ENCODE assay signal across 8 cellular contexts in the genomic region with DNA sequence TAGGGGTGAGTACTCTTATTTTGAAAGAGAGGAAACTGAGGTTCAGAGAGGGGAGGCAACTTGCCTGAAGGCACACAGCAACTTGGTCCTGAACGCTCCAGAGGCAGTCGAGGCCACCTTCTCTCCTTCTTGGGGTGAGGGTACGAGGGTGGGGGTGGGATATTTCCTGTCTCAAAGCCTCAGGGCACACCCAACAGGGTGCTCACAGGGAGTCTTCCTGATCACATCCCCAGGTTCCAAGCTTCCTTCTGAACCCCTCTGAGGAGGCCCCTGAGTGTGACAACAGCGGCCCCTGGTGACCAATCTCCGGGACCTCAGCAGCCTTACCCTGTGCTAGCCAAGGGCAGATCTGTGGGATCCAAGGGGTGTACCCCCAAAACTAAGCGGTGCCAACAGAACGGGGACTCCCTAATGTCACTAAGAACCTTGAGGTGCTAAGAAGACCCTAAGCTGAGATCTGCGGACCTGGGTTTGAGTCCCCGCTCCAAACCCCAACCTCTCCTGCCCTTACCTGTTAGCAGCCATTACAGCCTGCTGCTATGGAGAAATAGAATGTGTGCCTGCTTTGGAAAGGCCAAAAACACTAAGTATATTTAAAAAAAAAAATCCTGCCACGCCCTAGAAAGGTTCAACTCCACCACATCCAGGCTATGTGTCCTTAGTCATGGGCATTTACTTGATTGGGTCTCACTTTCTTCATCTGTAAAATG. TPM values are rescaled to one million over a fixed set of nuclear protein-coding genes. Genes with fewer than 3 reads are reported as not detected.
A peak's percentile ranks its signal among the peaks of the same experiment; 100 is the strongest.
DNase-seq lines count a peak whose midpoint lies in the region.

No MANE protein-coding gene starts in this region.

- no peaks in the 10 kb centered on the region for H4K20me1 ChIP-seq in GM23248 (ENCODE audit: insufficient read depth)

- intact Hi-C loops in activated CD4-positive, alpha-beta memory T cell treated with anti-CD3 and anti-CD28 coated beads for 36 hours (cut with micrococcal nuclease): loop anchor here (1.0 kb wide), 3 partner anchors 178 to 347 kb away; no protein-coding TSS in a partner anchor

- no peak overlapping the region for H3K4ac ChIP-seq in mesenchymal stem cell (ENCODE audit: low read depth in 1 of 2, low read length in 2 of 2)

- H3K18ac ChIP-seq in mesenchymal stem cell (ENCODE audit: low read depth in 1 of 2, low read length in 2 of 2): no peak overlapping the region

- H2BK12ac ChIP-seq in mesenchymal stem cell (ENCODE audit: low read length in 2 of 2): no peak overlapping the region

- WGBS in GM23248 (ENCODE audit: low coverage in 1 of 2, low lambda C conversion rate in 2 of 2, missing lambda C conversion rate in 2 of 2), 2 experiments: 17 to 24% methylated on average over 9 to 10 of the region's 10 CpGs
- WGBS in mesenchymal stem cell: 6% methylated on average over 7 of the region's 10 CpGs

- H3K79me1 ChIP-seq in mesenchymal stem cell (replicated peaks; ENCODE audit: low read length, poor library complexity, severe bottlenecking): no peaks in the 10 kb centered on the region

- no peak overlapping the region for H4K91ac ChIP-seq in mesenchymal stem cell (ENCODE audit: low read length)

- peaks cover 2% of the 10 kb centered on the region for H3K27me3 Mint-ChIP-seq in activated CD4-positive, alpha-beta memory T cell treated with anti-CD3 and anti-CD28 coated beads for 36 hours

- H3K4me3 ChIP-seq in GM23248 (no peak overlapping the region), mesenchymal stem cell (ENCODE audit: insufficient read depth in 1 of 2, low read depth in 1 of 2, low read length in 2 of 2) (no peak overlapping the region)

- POLR2A ChIA-PET in activated CD4-positive, alpha-beta memory T cell treated with anti-CD3 and anti-CD28 coated beads for 36 hours (lab: Charles Lee): no interaction called here

- H3K14ac ChIP-seq in mesenchymal stem cell (ENCODE audit: low read length in 2 of 2): no peak overlapping the region

- no peak overlapping the region for H3K27ac Mint-ChIP-seq in activated CD4-positive, alpha-beta memory T cell treated with anti-CD3 and anti-CD28 coated beads for 36 hours

- no peak overlapping the region for H4K8ac ChIP-seq in mesenchymal stem cell (ENCODE audit: low read length)

- no peaks in the 10 kb centered on the region for H3K27me3 ChIP-seq in GM23248 (replicated peaks; ENCODE audit: insufficient read depth)
- peaks cover 19 to 33% of the 10 kb centered on the region in 2 experiments for H3K27me3 ChIP-seq in mesenchymal stem cell (ENCODE audit: control insufficient read depth in 1 of 2, insufficient read depth in 1 of 2, low read length in 2 of 2)

- H3K4me1 ChIP-seq in GM23248 (ENCODE audit: insufficient read depth): no peaks in the 10 kb centered on the region
- H3K4me1 ChIP-seq in mesenchymal stem cell (ENCODE audit: control insufficient read depth, insufficient read depth, low read depth, low read length): no peaks in the 10 kb centered on the region

- H3K4me1 Mint-ChIP-seq in activated CD4-positive, alpha-beta memory T cell treated with anti-CD3 and anti-CD28 coated beads for 36 hours (ENCODE audit: low read depth): peaks cover 6% of the 10 kb centered on the region

- in situ Hi-C loops in GM23248 (cut with MboI): loop anchor here (10.0 kb wide), 2 partner anchors 171 to 261 kb away; no protein-coding TSS in a partner anchor

- H3K23ac ChIP-seq in mesenchymal stem cell (ENCODE audit: low read length in 2 of 2): no peak overlapping the region

- H3K4me3 Mint-ChIP-seq in activated CD4-positive, alpha-beta memory T cell treated with anti-CD3 and anti-CD28 coated beads for 36 hours: no peak overlapping the region

- H3K36me3 ChIP-seq in GM23248 (ENCODE audit: low read depth) (no peaks in the 10 kb centered on the region), mesenchymal stem cell (ENCODE audit: control insufficient read depth in 1 of 2, insufficient read depth in 2 of 2, low read depth in 1 of 2, low read length in 2 of 2) (no peaks in the 10 kb centered on the region)

- H2AFZ ChIP-seq in GM23248: no peak overlapping the region
- H2AFZ ChIP-seq in mesenchymal stem cell (ENCODE audit: low read depth, low read length): no peak overlapping the region

- H3K27ac ChIP-seq in GM23248 (no peak overlapping the region), mesenchymal stem cell (ENCODE audit: low read length, poor library complexity, severe bottlenecking) (no peak overlapping the region)

- CTCF ChIA-PET in activated CD4-positive, alpha-beta memory T cell treated with anti-CD3 and anti-CD28 coated beads for 36 hours (lab: Charles Lee): interaction anchor here (0.6 to 8.9 kb wide), 17 partner anchors 12 to 788 kb away, joined by 3 to 100 read pairs (median 4); no protein-coding TSS in a partner anchor

- H2BK5ac ChIP-seq in mesenchymal stem cell (ENCODE audit: low read depth, low read length, poor library complexity, severe bottlenecking): no peak overlapping the region

- peak; percentile 88 for DNase-seq in AG20443 (ENCODE audit: low spot score)
- peak; percentile 77 for DNase-seq in GM23248
- DNase-seq in NCI-H524 treated with DMSO at 0.1 percent for 48 hours (lab: John Stamatoyannopoulos, UW): peak; percentile 3
- peak; percentile 80 for DNase-seq in activated CD4-positive, alpha-beta memory T cell treated with anti-CD3 and anti-CD28 coated beads for 36 hours
- DNase-seq in effector CD8-positive, alpha-beta T cell (lab: John Stamatoyannopoulos, UW): peak; percentile 60
- peak; percentile 69 for DNase-seq in mesenchymal stem cell
- DNase-seq in stimulated activated CD8-positive, alpha-beta memory T cell treated with anti-CD3 and anti-CD28 coated beads, Interleukin-15, amount 100 ng/mL, for 24 hours (ENCODE audit: low read depth): peak; percentile 59
- no peak for DNase-seq in amniotic stem cell (lab: John Stamatoyannopoulos, UW)

- H3K9me3 ChIP-seq in GM23248 (ENCODE audit: low read depth): no peaks in the 10 kb centered on the region
- peaks cover 14% of the 10 kb centered on the region for H3K9me3 ChIP-seq in mesenchymal stem cell (ENCODE audit: control insufficient read depth, low read length)

- no peak overlapping the region for H2AK5ac ChIP-seq in mesenchymal stem cell (ENCODE audit: low read length, severe bottlenecking)

- no peaks in the 10 kb centered on the region for H3K9me3 Mint-ChIP-seq in activated CD4-positive, alpha-beta memory T cell treated with anti-CD3 and anti-CD28 coated beads for 36 hours

- H3K9ac ChIP-seq in GM23248: no peak overlapping the region
- no peak overlapping the region for H3K9ac ChIP-seq in mesenchymal stem cell (ENCODE audit: low read length)

- no peaks in the 10 kb centered on the region for H3K79me2 ChIP-seq in GM23248 (ENCODE audit: insufficient read depth)

- no peaks in the 10 kb centered on the region for H3K9me2 ChIP-seq in GM23248 (ENCODE audit: insufficient read depth)

- no peaks in the 10 kb centered on the region for H3K36me3 Mint-ChIP-seq in activated CD4-positive, alpha-beta memory T cell treated with anti-CD3 and anti-CD28 coated beads for 36 hours

- no peak overlapping the region for H3K4me2 ChIP-seq in GM23248 (ENCODE audit: unreplicated experiment)
- no peak overlapping the region for H3K4me2 ChIP-seq in mesenchymal stem cell (ENCODE audit: low read length, poor library complexity, severe bottlenecking)

- H3F3A ChIP-seq in GM23248 (ENCODE audit: insufficient read depth): no peaks in the 10 kb centered on the region

- H2BK120ac ChIP-seq in mesenchymal stem cell (ENCODE audit: low read depth, low read length): no peak overlapping the region

- H2BK15ac ChIP-seq in mesenchymal stem cell (ENCODE audit: low read depth, poor library complexity, severe bottlenecking): no peak overlapping the region

RNA-seq across cellular contexts. Expression of a gene that starts 57.9 kb away (rescaled TPM):
- total RNA-seq in GM23248 (2014; rRNA removed; shearing (Covaris generic)): 0.65 and 1.6 TPM in 2 replicates
- polyA plus RNA-seq in GM23248 (2016; fragmentation: Nextera tagmentation; extraction: Ambion mirVana): 2.6 and 2.9 TPM in 2 replicates
- not detected for total RNA-seq in activated CD4-positive, alpha-beta memory T cell treated with anti-CD3 and anti-CD28 coated beads for 36 hours
- 2.7 TPM for polyA plus RNA-seq in mesenchymal stem cell (2013, experiment 1 of 2)
- 2.7 TPM for polyA plus RNA-seq in mesenchymal stem cell (2013, experiment 2 of 2)
